Comparison of ENCODE assay signal across 15 cellular contexts in the genomic region with DNA sequence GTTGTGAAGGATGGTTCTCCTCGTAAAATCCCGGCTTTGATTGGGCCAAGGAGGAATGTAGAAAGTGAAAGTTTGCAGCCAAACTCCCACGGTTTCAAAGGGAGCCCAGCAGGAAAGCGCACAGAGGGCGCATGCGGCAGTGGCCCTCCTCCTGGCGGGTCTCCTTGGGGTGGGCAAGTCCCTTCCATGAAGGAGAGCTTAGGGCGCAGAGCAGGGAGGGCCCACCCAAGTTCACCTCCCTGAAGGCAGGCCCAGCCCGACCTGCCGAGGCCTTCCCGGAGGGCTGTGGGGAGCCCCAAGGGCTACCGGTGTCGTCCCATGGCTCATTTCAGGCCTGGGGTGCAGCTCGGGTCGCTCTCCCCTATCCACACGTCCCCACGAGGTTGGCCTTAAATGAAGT. TPM values are rescaled to one million over a fixed set of nuclear protein-coding genes. Genes with fewer than 3 reads are reported as not detected.
DNase-seq lines count a peak whose midpoint lies in the region; ATAC-seq and TF ChIP-seq lines count a peak whose summit lies in the region.
"Had no signal": no experiment of that assay in that cellular context is flagged by ENCODE, and none has a peak within 500 bp of the region (broad histone marks: within the 10 kb centered on the region; RNA-seq: fewer than 3 reads in every experiment).

No MANE protein-coding gene starts in this region.

- H3K36me3 Mint-ChIP-seq in nephron (ENCODE audit: low read depth): peaks cover 7% of the 10 kb centered on the region
- H3K36me3 Mint-ChIP-seq: activated CD8-positive, alpha-beta memory T cell treated with anti-CD3 and anti-CD28 coated beads, Interleukin-2, amount 10 ng/mL, durations not matched to agents 7 days and 5 days; activated naive CD8-positive, alpha-beta T cell had no signal

- ATAC-seq in HG03025 (IDR thresholded peaks at IDR 0.05; ENCODE audit: low FRiP score, unreplicated experiment) (no peak), HG02571 (IDR thresholded peaks at IDR 0.05; ENCODE audit: unreplicated experiment) (no peak)
- ATAC-seq: activated CD8-positive, alpha-beta memory T cell treated with anti-CD3 and anti-CD28 coated beads, Interleukin-2, amount 10 ng/mL, durations not matched to agents 7 days and 5 days; gastrocnemius medialis; Right ventricle myocardium inferior had no signal

- peak overlapping the region; percentile 77 to 81 (median 79) for H3K4me3 Mint-ChIP-seq in nephron
- H3K4me3 Mint-ChIP-seq: activated CD8-positive, alpha-beta memory T cell treated with anti-CD3 and anti-CD28 coated beads, Interleukin-2, amount 10 ng/mL, durations not matched to agents 7 days and 5 days had no signal

- H3K27ac ChIP-seq in HUES6 (ENCODE audit: low read depth, low read length) (peak overlapping the region; percentile 83; the same call in 1 of the 2 replicates), uterus (peak overlapping the region; percentile 45 to 63)
- H3K27ac ChIP-seq: gastrocnemius medialis had no signal

- TF ChIP-seq POLR2A in uterus (IDR thresholded peaks at IDR 0.05): no peak

- intact Hi-C loops in uterus (cut with DNase I; ENCODE audit: low total_unique reads): no loop called here

- no peaks in the 10 kb centered on the region for H3K4me1 Mint-ChIP-seq in nephron
- H3K4me1 Mint-ChIP-seq: activated CD8-positive, alpha-beta memory T cell treated with anti-CD3 and anti-CD28 coated beads, Interleukin-2, amount 10 ng/mL, durations not matched to agents 7 days and 5 days had no signal

- H3K9me3 Mint-ChIP-seq in nephron: peaks cover 19% of the 10 kb centered on the region

- H3K4me1 ChIP-seq in HUES6 (ENCODE audit: control insufficient read depth, insufficient read depth, low read length) (peaks cover 49% of the 10 kb centered on the region), uterus (no peaks in the 10 kb centered on the region)
- H3K4me1 ChIP-seq: Caco-2, gastrocnemius medialis had no signal

- peaks cover 14% of the 10 kb centered on the region; the same call in 1 of the 2 replicates for H3K9me3 ChIP-seq in HUES6 (ENCODE audit: control insufficient read depth, insufficient read depth, low read depth, low read length)
- no peaks in the 10 kb centered on the region for H3K9me3 ChIP-seq in uterus
- H3K9me3 ChIP-seq: Caco-2, gastrocnemius medialis had no signal

- peak; percentile 5 for DNase-seq in fibroblast of peridontal ligament (ENCODE audit: extremely low read depth)
- DNase-seq in uterus: peak in 1 of 2 donors; percentile 13
- no peak for DNase-seq in SW 1271 (lab: John Stamatoyannopoulos, UW)
- DNase-seq: activated CD8-positive, alpha-beta memory T cell treated with anti-CD3 and anti-CD28 coated beads, Interleukin-2, amount 10 ng/mL, durations not matched to agents 7 days and 5 days; Caco-2; gastrocnemius medialis; IMR-90; NCI-H146; NCI-H526 treated with DMSO at 0.1 percent for 48 hours had no signal

- peaks cover 43% of the 10 kb centered on the region; the same call in 1 of the 2 replicates for H3K27me3 ChIP-seq in HUES6 (ENCODE audit: control insufficient read depth, insufficient read depth, low read length)
- no peaks in the 10 kb centered on the region for H3K27me3 ChIP-seq in uterus

- H3K36me3 ChIP-seq in HUES6 (ENCODE audit: control insufficient read depth, insufficient read depth, low read length) (peaks cover 4% of the 10 kb centered on the region; the same call in 1 of the 2 replicates), uterus (no peaks in the 10 kb centered on the region)
- H3K36me3 ChIP-seq: gastrocnemius medialis had no signal

- peaks cover 55% of the 10 kb centered on the region for H3K27me3 Mint-ChIP-seq in nephron (ENCODE audit: low read depth)
- H3K27me3 Mint-ChIP-seq: activated naive CD8-positive, alpha-beta T cell had no signal

- H3K27ac Mint-ChIP-seq in nephron: no peak overlapping the region
- H3K27ac Mint-ChIP-seq: activated CD8-positive, alpha-beta memory T cell treated with anti-CD3 and anti-CD28 coated beads, Interleukin-2, amount 10 ng/mL, durations not matched to agents 7 days and 5 days; activated naive CD8-positive, alpha-beta T cell had no signal

- TF ChIP-seq CTCF in nephron (IDR thresholded peaks at IDR 0.05; ENCODE audit: unreplicated experiment in 3 of 3) (no peak), uterus (IDR thresholded peaks at IDR 0.05) (no peak)

- H3K9ac ChIP-seq in HUES6 (ENCODE audit: low read length): peak overlapping the region; percentile 87

- peak overlapping the region; percentile 86 for H3K4me3 ChIP-seq in HUES6 (ENCODE audit: low read depth, low read length)
- peak overlapping the region; percentile 30 to 37 for H3K4me3 ChIP-seq in uterus

RNA-seq across cellular contexts. Expression of a gene that starts 2.0 kb away (rescaled TPM):
- total RNA-seq in uterus: 10 to 100 TPM in 3 of 4 donors, 1 to 10 TPM in 1; 2.6 to 21.3 (median 16.8) TPM

RNA-seq across cellular contexts. Expression of a gene that starts 33.8 kb away (rescaled TPM):
- total RNA-seq in uterus: 100 to 1,000 TPM in 2 of 4 donors, 10 to 100 TPM in 2; 26.9 to 633 (median 103) TPM

RNA-seq across cellular contexts. Expression of a gene that starts 34.1 kb away (rescaled TPM):
- total RNA-seq in uterus: 10 to 100 TPM; 48.4 to 88.5 (median 67.2) TPM

RNA-seq across cellular contexts. Expression of a gene that starts 47.5 kb away (rescaled TPM):
- 10 to 100 TPM in 1 of 4 donors, 1 to 10 TPM in 2, under 1 TPM in 1; 0.76 to 13.8 (median 5.5) TPM for total RNA-seq in uterus
- total RNA-seq: activated CD8-positive, alpha-beta memory T cell treated with anti-CD3 and anti-CD28 coated beads, Interleukin-2, amount 10 ng/mL, durations not matched to agents 7 days and 5 days; Caco-2 had no signal

RNA-seq across cellular contexts. Expression of a gene that starts 57.7 kb away (rescaled TPM):
- 1 to 10 TPM in 2 of 4 donors, under 1 TPM in 1, not detected in 1; 0.26 to 5.1 (median 2.8) TPM for total RNA-seq in uterus
